ENCODE assay signal across 8 cellular contexts in the genomic region with DNA sequence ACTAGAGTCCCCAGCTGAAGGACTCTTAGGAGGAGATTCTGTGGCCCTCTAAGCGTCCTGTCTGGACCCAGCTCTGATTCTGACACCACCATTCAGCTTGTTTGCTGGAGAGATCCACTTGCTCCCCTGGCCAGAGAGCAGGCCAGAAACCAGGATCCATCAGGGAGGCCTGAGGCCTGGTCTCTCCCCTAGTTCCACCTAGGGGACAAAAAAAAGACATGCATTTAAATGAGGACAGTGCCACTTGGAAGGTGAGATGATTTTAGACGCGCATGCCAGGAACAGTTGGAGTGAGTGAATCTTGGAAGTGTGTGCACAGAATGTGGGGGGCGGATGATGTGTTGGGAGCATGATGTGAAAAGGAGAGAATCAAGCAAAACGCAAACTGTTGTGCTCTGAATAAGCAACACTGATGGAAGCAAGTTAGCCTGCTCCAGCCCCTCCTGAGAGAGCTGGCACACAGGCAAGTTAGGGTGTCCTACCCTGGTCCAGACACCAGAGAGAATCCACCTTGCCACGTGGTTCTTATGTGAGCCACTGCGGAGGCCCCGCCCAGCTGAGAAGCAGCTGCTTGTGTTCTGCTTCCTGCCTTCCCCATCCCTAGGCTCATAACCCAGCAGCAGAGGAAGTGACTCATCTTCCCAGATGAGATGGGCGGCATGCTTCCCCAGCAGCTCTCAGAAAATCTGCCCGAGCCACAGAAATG. TPM values are rescaled to one million over a fixed set of nuclear protein-coding genes. Genes with fewer than 3 reads are reported as not detected.
DNase-seq lines count a peak whose midpoint lies in the region; ATAC-seq, FAIRE-seq and TF ChIP-seq lines count a peak whose summit lies in the region.

No MANE protein-coding gene starts in this region.

- peak overlapping the region in 1 of 2 donors; percentile 10 for H3K4me3 Mint-ChIP-seq in stimulated activated naive B cell treated with anti-CD40 and anti-IgM and Interleukin-4, amounts not matched to agents 10 μg/mL and 1 μg/mL and 100 μg/mL, for 72 hours
- H3K4me3 Mint-ChIP-seq in glutamatergic neuron (ENCODE audit: unreplicated experiment): no peak overlapping the region

- no peak for TF ChIP-seq CTCF in glutamatergic neuron (IDR thresholded peaks at IDR 0.05; ENCODE audit: partially characterized antibody, unreplicated experiment)

- ATAC-seq in HG03103 (IDR thresholded peaks at IDR 0.05; ENCODE audit: low read depth, unreplicated experiment): peak; percentile 56
- ATAC-seq in stimulated activated naive B cell treated with anti-CD40 and anti-IgM and Interleukin-4, amounts not matched to agents 10 μg/mL and 1 μg/mL and 100 μg/mL, for 72 hours (replicated peaks): peak; percentile 76 to 83

- no peak overlapping the region for H3K27ac Mint-ChIP-seq in stimulated activated naive B cell treated with anti-CD40 and anti-IgM and Interleukin-4, amounts not matched to agents 10 μg/mL and 1 μg/mL and 100 μg/mL, for 72 hours
- H3K27ac Mint-ChIP-seq in glutamatergic neuron (ENCODE audit: unreplicated experiment): no peak overlapping the region

- H3K9me3 Mint-ChIP-seq in stimulated activated naive B cell treated with anti-CD40 and anti-IgM and Interleukin-4, amounts not matched to agents 10 μg/mL and 1 μg/mL and 100 μg/mL, for 72 hours: no peaks in the 10 kb centered on the region
- peaks cover 6% of the 10 kb centered on the region for H3K9me3 Mint-ChIP-seq in glutamatergic neuron (ENCODE audit: unreplicated experiment)

- H3K4me1 Mint-ChIP-seq in stimulated activated naive B cell treated with anti-CD40 and anti-IgM and Interleukin-4, amounts not matched to agents 10 μg/mL and 1 μg/mL and 100 μg/mL, for 72 hours: peaks cover 19 to 22% of the 10 kb centered on the region in 2 donors
- H3K4me1 Mint-ChIP-seq in glutamatergic neuron (ENCODE audit: low read depth, unreplicated experiment): peaks cover 2% of the 10 kb centered on the region

- peaks cover 20 to 27% of the 10 kb centered on the region in 2 donors for H3K27me3 Mint-ChIP-seq in stimulated activated naive B cell treated with anti-CD40 and anti-IgM and Interleukin-4, amounts not matched to agents 10 μg/mL and 1 μg/mL and 100 μg/mL, for 72 hours
- peaks cover 1% of the 10 kb centered on the region for H3K27me3 Mint-ChIP-seq in glutamatergic neuron (ENCODE audit: unreplicated experiment)

- no peaks in the 10 kb centered on the region for H3K36me3 Mint-ChIP-seq in stimulated activated naive B cell treated with anti-CD40 and anti-IgM and Interleukin-4, amounts not matched to agents 10 μg/mL and 1 μg/mL and 100 μg/mL, for 72 hours
- H3K36me3 Mint-ChIP-seq in glutamatergic neuron (ENCODE audit: unreplicated experiment): peaks cover 3% of the 10 kb centered on the region

- peak overlapping the region; percentile 23 for H3K27ac ChIP-seq in epithelial cell of prostate

- no peak for TF ChIP-seq POLR2A in GM12892 (IDR thresholded peaks at IDR 0.05; ENCODE audit: low read depth, low read length)

- FAIRE-seq in GM12892 (lab: Jason Lieb, UNC): peak; percentile 84

- DNase-seq in GM12892 (ENCODE audit: insufficient read length): peak; percentile 46
- DNase-seq in OCI-M1 (lab: John Stamatoyannopoulos, UW): peak; percentile 97
- DNase-seq in activated T-cell treated with anti-CD3 and anti-CD28 coated beads for 1 hour (ENCODE audit: low read depth): peak; percentile 52
- DNase-seq in epithelial cell of prostate (ENCODE audit: low read depth, low spot score): peak; percentile 69
- DNase-seq in myocyte (ENCODE audit: low read depth): peak; percentile 97
- DNase-seq in stimulated activated naive B cell treated with anti-CD40 and anti-IgM and Interleukin-4, amounts not matched to agents 10 μg/mL and 1 μg/mL and 100 μg/mL, for 72 hours: peak; percentile 32
- no peak for DNase-seq in glutamatergic neuron

RNA-seq across cellular contexts. Expression of gene SLCO2B1, which starts 8.0 kb away (rescaled TPM):
- 2.0 TPM for polyA plus RNA-seq in GM12892 (2012; ENCODE audit: missing spikeins)
- total RNA-seq in myocyte (0.05 TPM in 1 of 2 replicates, not detected in the other), glutamatergic neuron (ENCODE audit: unreplicated experiment) (not detected)
- 0.19 TPM for polyA plus RNA-seq in myocyte (2012)

RNA-seq across cellular contexts. Expression of gene OR2AT4, which starts 46.2 kb away (rescaled TPM):
- not detected for polyA plus RNA-seq in GM12892 (2012; ENCODE audit: missing spikeins)
- total RNA-seq in myocyte (not detected in 2 replicates), glutamatergic neuron (ENCODE audit: unreplicated experiment) (not detected)
- not detected for polyA plus RNA-seq in myocyte (2012)
